ENCODE assay signal across 9 cellular contexts in the genomic region with DNA sequence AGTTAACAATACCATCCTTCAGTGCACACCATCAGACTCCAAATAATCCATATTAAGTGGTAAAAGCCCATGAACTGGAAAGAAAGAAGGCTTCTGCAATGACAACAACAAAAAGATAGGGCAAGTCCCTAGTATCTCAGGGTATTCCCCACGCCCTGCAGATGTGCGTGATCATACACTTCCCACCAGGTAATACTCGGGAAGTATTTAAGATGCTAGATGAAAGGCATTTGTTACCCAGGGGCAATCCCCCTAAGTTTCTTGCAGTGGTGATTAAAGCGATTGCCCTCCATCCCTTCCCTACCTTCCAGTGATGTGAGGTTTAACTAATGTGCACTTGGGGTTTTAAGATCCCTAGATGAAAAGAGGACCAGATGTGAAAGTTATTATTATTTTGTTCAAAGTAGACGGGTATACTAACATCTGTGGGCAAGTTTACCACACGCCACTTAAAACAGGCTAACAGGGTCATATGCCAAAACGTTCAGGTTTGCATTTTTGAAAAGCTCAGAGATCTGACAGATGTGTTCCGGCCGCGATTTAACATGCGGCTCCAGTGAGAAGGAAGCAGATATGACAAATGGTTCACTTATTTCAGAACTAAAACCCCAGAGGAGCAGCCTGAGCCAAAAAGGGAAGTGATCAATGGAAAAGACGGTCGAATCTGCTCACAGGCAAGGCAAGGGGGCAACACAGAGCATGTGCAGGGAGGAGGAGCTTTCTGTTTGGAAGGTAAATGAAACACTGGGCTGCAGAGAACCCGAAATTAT. TPM values are rescaled to one million over a fixed set of nuclear protein-coding genes. Genes with fewer than 3 reads are reported as not detected.
A peak's percentile ranks its signal among the peaks of the same experiment; 100 is the strongest.
DNase-seq lines count a peak whose midpoint lies in the region; ATAC-seq and TF ChIP-seq lines count a peak whose summit lies in the region.
"Had no signal": no experiment of that assay in that cellular context is flagged by ENCODE, and none has a peak within 500 bp of the region (broad histone marks: within the 10 kb centered on the region; RNA-seq: fewer than 3 reads in every experiment).

No MANE protein-coding gene starts in this region.

- H3K27me3 Mint-ChIP-seq in T-helper 2 cell treated with Interferon-gamma antibody and Interleukin-4, amounts not matched to agents 5 μg/mL and 100 μg/mL, for 36 hours (ENCODE audit: low read depth): no peaks in the 10 kb centered on the region
- H3K27me3 Mint-ChIP-seq in type B pancreatic cell: no peaks in the 10 kb centered on the region

- peaks cover 17% of the 10 kb centered on the region for H3K4me1 Mint-ChIP-seq in T-helper 2 cell treated with Interferon-gamma antibody and Interleukin-4, amounts not matched to agents 5 μg/mL and 100 μg/mL, for 36 hours (ENCODE audit: low read depth)
- peaks cover 19% of the 10 kb centered on the region for H3K4me1 Mint-ChIP-seq in type B pancreatic cell (ENCODE audit: unreplicated experiment)

- DNase-seq in T-helper 2 cell treated with Interferon-gamma antibody and Interleukin-4, amounts not matched to agents 5 μg/mL and 100 μg/mL, for 36 hours (ENCODE audit: low spot score): peak; percentile 66
- DNase-seq in fibroblast of mammary gland (ENCODE audit: low read depth): peak; percentile 69
- DNase-seq in type B pancreatic cell (ENCODE audit: extremely low spot score, unreplicated experiment): no peak
- DNase-seq in nucleus accumbens (lab: John Stamatoyannopoulos, UW): no peak
- no peak for DNase-seq in NCI-H1417 (lab: John Stamatoyannopoulos, UW)
- no peak for DNase-seq in iPS-NIHi7 (ENCODE audit: extremely low spot score)

- no peaks in the 10 kb centered on the region for H3K9me3 Mint-ChIP-seq in T-helper 2 cell treated with Interferon-gamma antibody and Interleukin-4, amounts not matched to agents 5 μg/mL and 100 μg/mL, for 36 hours
- H3K9me3 Mint-ChIP-seq in type B pancreatic cell: no peaks in the 10 kb centered on the region

- no peak for TF ChIP-seq CTCF in fibroblast of mammary gland (conservative IDR thresholded peaks at IDR 0.05; ENCODE audit: control insufficient read depth, insufficient read depth, low read depth, low read length)
- TF ChIP-seq CTCF in type B pancreatic cell (conservative IDR thresholded peaks at IDR 0.05): no peak

- peak overlapping the region; percentile 6 for H3K4me3 ChIP-seq in fibroblast of mammary gland (ENCODE audit: control insufficient read depth, low read depth, low read length)

- H3K36me3 Mint-ChIP-seq in T-helper 2 cell treated with Interferon-gamma antibody and Interleukin-4, amounts not matched to agents 5 μg/mL and 100 μg/mL, for 36 hours (ENCODE audit: low read depth): no peaks in the 10 kb centered on the region
- H3K36me3 Mint-ChIP-seq in type B pancreatic cell: peaks cover 28% of the 10 kb centered on the region

- H3K4me3 Mint-ChIP-seq in T-helper 2 cell treated with Interferon-gamma antibody and Interleukin-4, amounts not matched to agents 5 μg/mL and 100 μg/mL, for 36 hours: peak overlapping the region; percentile 63
- H3K4me3 Mint-ChIP-seq in type B pancreatic cell: no peak overlapping the region

- H3K27ac Mint-ChIP-seq in T-helper 2 cell treated with Interferon-gamma antibody and Interleukin-4, amounts not matched to agents 5 μg/mL and 100 μg/mL, for 36 hours: peak overlapping the region; percentile 34
- peak overlapping the region; percentile 3 for H3K27ac Mint-ChIP-seq in type B pancreatic cell

- ATAC-seq in GM18907 (IDR thresholded peaks at IDR 0.05; ENCODE audit: unreplicated experiment) (peak; percentile 97), HG03039 (IDR thresholded peaks at IDR 0.05; ENCODE audit: unreplicated experiment) (peak; percentile 95)
- ATAC-seq: Panc1 had no signal

RNA-seq across cellular contexts. Expression of a gene that starts 17.4 kb away (rescaled TPM):
- 49.3 and 67.6 TPM in 2 replicates for total RNA-seq in type B pancreatic cell (ENCODE audit: low replicate concordance)

Comparison
In these comparisons a context has a peak if more than half of its experiments do, and no peak if none do; other contexts are left out.
1. DNase-seq: peak in T-helper 2 cell treated with Interferon-gamma antibody and Interleukin-4, amounts not matched to agents 5 μg/mL and 100 μg/mL, for 36 hours (single experiment) and fibroblast of mammary gland (single experiment); none in type B pancreatic cell (single experiment), nucleus accumbens (0 of 56), NCI-H1417 (0 of 3) and iPS-NIHi7 (single experiment).